In the genomic region with DNA sequence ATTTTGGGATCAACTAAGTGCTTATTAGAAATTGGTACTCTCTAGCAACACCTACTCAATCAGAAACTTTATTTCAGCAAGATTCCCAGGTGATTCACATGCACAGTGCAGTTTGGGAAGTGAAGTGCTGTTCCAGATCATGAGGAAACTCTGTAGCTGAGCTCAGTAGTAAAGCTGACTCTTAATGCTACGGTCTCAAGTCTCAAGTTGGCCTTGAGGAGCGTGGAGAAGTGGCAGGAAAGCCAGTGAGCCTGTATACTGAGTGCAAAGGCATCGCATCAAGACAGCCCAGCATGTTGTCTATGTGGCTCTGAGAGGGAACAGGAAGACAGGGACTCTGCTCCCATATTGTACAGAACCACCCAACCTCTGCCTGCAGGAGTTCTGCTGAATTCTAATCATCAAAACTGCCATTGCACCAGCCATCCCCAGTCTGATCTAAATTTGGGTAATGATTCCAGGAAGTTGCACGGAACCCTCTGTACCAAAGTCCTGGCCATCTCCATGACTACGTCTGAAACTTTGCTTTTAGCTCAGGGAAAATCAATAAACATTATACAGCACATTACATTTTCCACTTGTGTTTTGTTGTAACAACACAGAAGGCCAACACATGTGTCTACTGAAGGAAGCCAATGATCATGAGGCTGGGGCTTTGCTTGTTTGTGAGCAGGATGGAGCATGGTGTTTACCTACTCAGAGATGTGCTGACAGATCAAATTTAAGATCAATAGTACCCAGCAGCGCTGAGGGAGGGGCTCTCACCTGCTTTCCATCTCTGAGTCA, we compare ENCODE assay signal across 17 cellular contexts.
A peak's percentile ranks its signal among the peaks of the same experiment; 100 is the strongest.
DNase-seq lines count a peak whose midpoint lies in the region; ATAC-seq and TF ChIP-seq lines count a peak whose summit lies in the region.
"Had no signal": no experiment of that assay in that cellular context is flagged by ENCODE, and none has a peak within 500 bp of the region (broad histone marks: within the 10 kb centered on the region; RNA-seq: fewer than 3 reads in every experiment).

No MANE protein-coding gene starts in this region.

- peaks cover 16% of the 10 kb centered on the region for H3K4me1 ChIP-seq in effector memory CD4-positive, alpha-beta T cell (ENCODE audit: control insufficient read depth, insufficient read depth, low read length, poor library complexity, severe bottlenecking)
- H3K4me1 ChIP-seq in Peyer's patch = no peaks in the 10 kb centered on the region
- H3K4me1 ChIP-seq: SJCRH30, tibial nerve had no signal

- no peak overlapping the region for H3K27ac Mint-ChIP-seq in activated naive CD8-positive, alpha-beta T cell treated with anti-CD3 and anti-CD28 coated beads, Interleukin-2, amount 50 U/mL, for 24 hours

- H3K9me3 Mint-ChIP-seq in activated naive CD8-positive, alpha-beta T cell treated with anti-CD3 and anti-CD28 coated beads, Interleukin-2, amount 50 U/mL, for 24 hours = no peaks in the 10 kb centered on the region

- no peaks in the 10 kb centered on the region for H3K36me3 ChIP-seq in effector memory CD4-positive, alpha-beta T cell (ENCODE audit: control insufficient read depth, insufficient read depth, low read length)
- no peaks in the 10 kb centered on the region for H3K36me3 ChIP-seq in Peyer's patch
- H3K36me3 ChIP-seq: adrenal gland, SJCRH30, tibial nerve had no signal

- H3K4me3 Mint-ChIP-seq in activated naive CD8-positive, alpha-beta T cell treated with anti-CD3 and anti-CD28 coated beads, Interleukin-2, amount 50 U/mL, for 24 hours = no peak overlapping the region
- H3K4me3 Mint-ChIP-seq: naive B cell had no signal

- H3K36me3 Mint-ChIP-seq in activated naive CD8-positive, alpha-beta T cell treated with anti-CD3 and anti-CD28 coated beads, Interleukin-2, amount 50 U/mL, for 24 hours (ENCODE audit: low read depth) = peaks cover 2% of the 10 kb centered on the region

- H3K27me3 ChIP-seq in effector memory CD4-positive, alpha-beta T cell (replicated peaks; ENCODE audit: control insufficient read depth, insufficient read depth, low read length, poor library complexity, severe bottlenecking) = no peaks in the 10 kb centered on the region
- no peaks in the 10 kb centered on the region for H3K27me3 ChIP-seq in Peyer's patch
- H3K27me3 ChIP-seq: adrenal gland, foreskin keratinocyte, SJCRH30, tibial nerve had no signal

- H3K27me3 Mint-ChIP-seq in activated naive CD8-positive, alpha-beta T cell treated with anti-CD3 and anti-CD28 coated beads, Interleukin-2, amount 50 U/mL, for 24 hours = no peaks in the 10 kb centered on the region

- H3K27ac ChIP-seq in effector memory CD4-positive, alpha-beta T cell (ENCODE audit: insufficient read depth, low read length, poor library complexity, severe bottlenecking) = peak overlapping the region; percentile 24
- no peak overlapping the region for H3K27ac ChIP-seq in Peyer's patch
- H3K27ac ChIP-seq: adrenal gland, foreskin keratinocyte, SJCRH30, tibial nerve had no signal

- TF ChIP-seq POLR2A in Peyer's patch (IDR thresholded peaks at IDR 0.05) = no peak

- H3K9me3 ChIP-seq in effector memory CD4-positive, alpha-beta T cell (ENCODE audit: control insufficient read depth, low read length) = no peaks in the 10 kb centered on the region
- no peaks in the 10 kb centered on the region for H3K9me3 ChIP-seq in Peyer's patch
- H3K9me3 ChIP-seq: adrenal gland, tibial nerve had no signal

- no peak overlapping the region for H3K4me3 ChIP-seq in effector memory CD4-positive, alpha-beta T cell (ENCODE audit: insufficient read depth, low read depth, low read length, poor library complexity, severe bottlenecking)
- no peak overlapping the region for H3K4me3 ChIP-seq in Peyer's patch
- H3K4me3 ChIP-seq: adrenal gland, SJCRH30, tibial nerve had no signal

- ATAC-seq in activated naive CD8-positive, alpha-beta T cell treated with anti-CD3 and anti-CD28 coated beads, Interleukin-2, amount 50 U/mL, for 24 hours = no peak
- no peak for ATAC-seq in GM19467 (IDR thresholded peaks at IDR 0.05; ENCODE audit: unreplicated experiment)
- ATAC-seq: foreskin keratinocyte had no signal

- no peak for TF ChIP-seq CTCF in Peyer's patch (IDR thresholded peaks at IDR 0.05)

- DNase-seq in stimulated activated CD4-positive, alpha-beta T cell treated with anti-CD3 and anti-CD28 coated beads, Interleukin-15, amount 100 ng/mL, for 24 hours = peak; percentile 18
- DNase-seq in stimulated activated CD4-positive, alpha-beta T cell treated with anti-CD3 and anti-CD28 coated beads, Interleukin-4, amount 100 ng/mL, for 4 hours = no peak
- peak; percentile 31 for DNase-seq in NCI-H510A (lab: John Stamatoyannopoulos, UW)
- no peak for DNase-seq in effector memory CD4-positive, alpha-beta T cell
- DNase-seq in Peyer's patch = no peak
- DNase-seq in NCI-H524 treated with DMSO at 0.1 percent for 48 hours (lab: John Stamatoyannopoulos, UW) = no peak
- DNase-seq in activated naive CD8-positive, alpha-beta T cell treated with anti-CD3 and anti-CD28 coated beads, Interleukin-2, amount 50 U/mL, for 24 hours = no peak
- DNase-seq: foreskin keratinocyte; GOT3; naive B cell; NCI-H2029; SJCRH30; stimulated activated CD4-positive, alpha-beta T cell treated with anti-CD3 and anti-CD28 coated beads, Interleukin-2, amount 100 ng/mL, for 24 hours; stimulated activated CD8-positive, alpha-beta memory T cell treated with anti-CD3 and anti-CD28 coated beads, Interleukin-4, amount 100 ng/mL, for 48 hours had no signal

- peaks cover 37% of the 10 kb centered on the region for H3K4me1 Mint-ChIP-seq in activated naive CD8-positive, alpha-beta T cell treated with anti-CD3 and anti-CD28 coated beads, Interleukin-2, amount 50 U/mL, for 24 hours
- H3K4me1 Mint-ChIP-seq: naive B cell had no signal

Comparison
In these comparisons a context has a peak if more than half of its experiments do, and no peak if none do; other contexts are left out.
1. DNase-seq: peak in stimulated activated CD4-positive, alpha-beta T cell treated with anti-CD3 and anti-CD28 coated beads, Interleukin-15, amount 100 ng/mL, for 24 hours (single experiment) and NCI-H510A (single experiment); none in stimulated activated CD4-positive, alpha-beta T cell treated with anti-CD3 and anti-CD28 coated beads, Interleukin-4, amount 100 ng/mL, for 4 hours (0 of 2), effector memory CD4-positive, alpha-beta T cell (0 of 3), Peyer's patch (0 of 3), NCI-H524 treated with DMSO at 0.1 percent for 48 hours (single experiment) and activated naive CD8-positive, alpha-beta T cell treated with anti-CD3 and anti-CD28 coated beads, Interleukin-2, amount 50 U/mL, for 24 hours (single experiment).